ENCODE assay signal across 1 cellular context in genomic region chr11:62538470-62539237, GRCh38.
TF ChIP-seq lines count a peak whose summit lies in the region.

No MANE protein-coding gene starts in this region.

TF ChIP-seq in GM12878, 131 proteins besides CTCF, POLR2A, EP300 and RAD21:
- TF ChIP-seq FOXM1 (IDR thresholded peaks at IDR 0.05; ENCODE audit: low read depth, low read length), result no peak
- TF ChIP-seq SP1 (IDR thresholded peaks at IDR 0.05; ENCODE audit: low read depth, low read length), result no peak
- no peak for TF ChIP-seq NR2C1 (IDR thresholded peaks at IDR 0.05)
- TF ChIP-seq CBX3 (IDR thresholded peaks at IDR 0.05; ENCODE audit: borderline replicate concordance, low read depth), result no peak
- no peak for TF ChIP-seq SMC3 (IDR thresholded peaks at IDR 0.05; ENCODE audit: borderline replicate concordance, low read length)
- TF ChIP-seq TCF3 (IDR thresholded peaks at IDR 0.05; ENCODE audit: borderline replicate concordance, insufficient read depth, low read depth, low read length), result 0 out of 2 replicates have a peak, but pooled peaks have one; percentile 31
- no peak for TF ChIP-seq FOXK2 (IDR thresholded peaks at IDR 0.05)
- no peak for TF ChIP-seq USF2 (IDR thresholded peaks at IDR 0.05; ENCODE audit: borderline replicate concordance, low read depth, low read length)
- no peak for TF ChIP-seq SPI1 (IDR thresholded peaks at IDR 0.05; ENCODE audit: borderline replicate concordance, insufficient read depth, low read depth, low read length)
- TF ChIP-seq SUZ12 (IDR thresholded peaks at IDR 0.05; ENCODE audit: unreplicated experiment), result no peak
- no peak for TF ChIP-seq NKRF (conservative IDR thresholded peaks at IDR 0.05)
- TF ChIP-seq NBN (IDR thresholded peaks at IDR 0.05), result no peak
- no peak for TF ChIP-seq ZBTB40 (IDR thresholded peaks at IDR 0.05; ENCODE audit: borderline replicate concordance)
- no peak for TF ChIP-seq SREBF1 (IDR thresholded peaks at IDR 0.05; ENCODE audit: low read length)
- TF ChIP-seq HDAC2 (IDR thresholded peaks at IDR 0.05), result no peak
- peak; percentile 90 for TF ChIP-seq BCL3 (IDR thresholded peaks at IDR 0.05; ENCODE audit: borderline replicate concordance, insufficient read depth, low read depth, low read length, poor library complexity, severe bottlenecking)
- TF ChIP-seq SREBF2 (IDR thresholded peaks at IDR 0.05; ENCODE audit: low read length), result no peak
- TF ChIP-seq PBX3 (IDR thresholded peaks at IDR 0.05; ENCODE audit: insufficient replicate concordance, low read depth, low read length), result peak; percentile 48
- peak; percentile 12 for TF ChIP-seq SIX5 (IDR thresholded peaks at IDR 0.05; ENCODE audit: low read depth, low read length, severe bottlenecking)
